20 cellular contexts compared by ENCODE assay signal in the genomic region with DNA sequence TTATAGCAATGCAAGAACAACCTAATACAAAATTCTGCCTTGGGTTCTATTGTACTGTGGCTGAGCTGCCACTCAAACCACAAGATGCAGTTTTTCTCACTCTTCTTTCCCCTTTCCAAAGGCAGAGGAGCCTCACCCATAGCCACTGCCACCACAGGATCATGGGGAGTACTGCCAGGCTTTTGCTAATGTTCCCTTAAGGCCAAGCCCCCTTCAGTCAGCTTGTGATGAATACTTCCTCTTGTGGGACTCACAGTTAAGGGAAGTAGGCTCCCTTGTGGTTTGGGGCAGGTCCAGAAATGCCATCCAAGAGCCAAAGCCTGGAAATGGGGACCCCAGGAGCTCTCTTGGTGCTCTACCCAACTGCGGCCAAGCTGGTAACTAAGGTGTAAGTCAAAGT.
A peak's percentile ranks its signal among the peaks of the same experiment; 100 is the strongest.
DNase-seq lines count a peak whose midpoint lies in the region; ATAC-seq, FAIRE-seq and TF ChIP-seq lines count a peak whose summit lies in the region.
"Had no signal": no experiment of that assay in that cellular context is flagged by ENCODE, and none has a peak within 500 bp of the region (broad histone marks: within the 10 kb centered on the region; RNA-seq: fewer than 3 reads in every experiment).

No MANE protein-coding gene starts in this region.

- H3K4me1 ChIP-seq in SJCRH30, result no peaks in the 10 kb centered on the region
- H3K4me1 ChIP-seq in gastroesophageal sphincter, result no peaks in the 10 kb centered on the region
- no peaks in the 10 kb centered on the region for H3K4me1 ChIP-seq in kidney (ENCODE audit: control insufficient read depth in 1 of 2, insufficient read depth in 1 of 2, low read depth in 1 of 2, low read length in 2 of 2)
- H3K4me1 ChIP-seq: stomach had no signal

- no peaks in the 10 kb centered on the region for H3K4me1 Mint-ChIP-seq in stimulated activated effector memory CD8-positive, alpha-beta T cell treated with anti-CD3 and anti-CD28 coated beads, Interleukin-12 subunit alpha, Interleukin-12 subunit beta, amount 100 ng/mL, for 72 hours
- H3K4me1 Mint-ChIP-seq: natural killer cell had no signal

- DNase-seq in A172 (ENCODE audit: low spot score) (peak; percentile 53), H54 (ENCODE audit: insufficient read length, low spot score) (peak; percentile 7), SJCRH30 (peak; percentile 16 to 45), NAMALWA (ENCODE audit: low spot score) (no peak), kidney (no peak)
- DNase-seq in stimulated activated effector memory CD8-positive, alpha-beta T cell treated with anti-CD3 and anti-CD28 coated beads, Interleukin-12 subunit alpha, Interleukin-12 subunit beta, amount 100 ng/mL, for 72 hours (ENCODE audit: low spot score in 2 of 2), result no peak
- DNase-seq: activated CD4-positive, alpha-beta T cell treated with anti-CD3 and anti-CD28 coated beads for 4 hours; activated naive CD4-positive, alpha-beta T cell treated with anti-CD3 and anti-CD28 coated beads, Interleukin-2, amount 50 U/mL, for 16 hours; Calu3; effector CD8-positive, alpha-beta T cell; natural killer cell; NCI-H1930; NCI-H524; stomach; T-helper 1 cell had no signal

- peak; percentile 46 for ATAC-seq in gastroesophageal sphincter
- ATAC-seq in stimulated activated effector memory CD8-positive, alpha-beta T cell treated with anti-CD3 and anti-CD28 coated beads, Interleukin-12 subunit alpha, Interleukin-12 subunit beta, amount 100 ng/mL, for 72 hours, result no peak
- no peak for ATAC-seq in HG02970 (IDR thresholded peaks at IDR 0.05; ENCODE audit: low FRiP score, unreplicated experiment)
- ATAC-seq: natural killer cell had no signal

- H3K36me3 Mint-ChIP-seq in stimulated activated effector memory CD8-positive, alpha-beta T cell treated with anti-CD3 and anti-CD28 coated beads, Interleukin-12 subunit alpha, Interleukin-12 subunit beta, amount 100 ng/mL, for 72 hours, result no peaks in the 10 kb centered on the region
- H3K36me3 Mint-ChIP-seq: natural killer cell had no signal

- H3K4me3 ChIP-seq in SJCRH30, result no peak overlapping the region
- no peak overlapping the region for H3K4me3 ChIP-seq in gastroesophageal sphincter
- H3K4me3 ChIP-seq in kidney (ENCODE audit: low read length in 2 of 2), result no peak overlapping the region
- H3K4me3 ChIP-seq: cardiac muscle cell, stomach had no signal

- 100% methylated on average over 1 of the region's 1 CpG; no CpG with 5 or more reads in 1 of the 2 donors for WGBS in gastroesophageal sphincter (ENCODE audit: low coverage in 1 of 2), 2 donors

- TF ChIP-seq POLR2A in H54 (IDR thresholded peaks at IDR 0.05; ENCODE audit: low read depth, low read length) (no peak), gastroesophageal sphincter (IDR thresholded peaks at IDR 0.05) (no peak)

- H3K27me3 ChIP-seq in SJCRH30, result no peaks in the 10 kb centered on the region
- no peaks in the 10 kb centered on the region for H3K27me3 ChIP-seq in gastroesophageal sphincter
- H3K27me3 ChIP-seq: cardiac muscle cell, stomach had no signal

- H3K9ac ChIP-seq in kidney (ENCODE audit: low read length in 2 of 2), result no peak overlapping the region

- H3K27ac ChIP-seq in SJCRH30, result no peak overlapping the region
- no peak overlapping the region for H3K27ac ChIP-seq in gastroesophageal sphincter
- H3K27ac ChIP-seq in kidney (ENCODE audit: low read depth in 2 of 2, low read length in 2 of 2), result no peak overlapping the region
- H3K27ac ChIP-seq: cardiac muscle cell, stomach had no signal

- no peak overlapping the region for H3K4me3 Mint-ChIP-seq in stimulated activated effector memory CD8-positive, alpha-beta T cell treated with anti-CD3 and anti-CD28 coated beads, Interleukin-12 subunit alpha, Interleukin-12 subunit beta, amount 100 ng/mL, for 72 hours
- H3K4me3 Mint-ChIP-seq: natural killer cell had no signal

- H3K27ac Mint-ChIP-seq in stimulated activated effector memory CD8-positive, alpha-beta T cell treated with anti-CD3 and anti-CD28 coated beads, Interleukin-12 subunit alpha, Interleukin-12 subunit beta, amount 100 ng/mL, for 72 hours, result no peak overlapping the region
- H3K27ac Mint-ChIP-seq: natural killer cell, progenitor cell of endocrine pancreas had no signal

- FAIRE-seq in H54 (lab: Jason Lieb, UNC), result peak; percentile 57
- no peak for FAIRE-seq in kidney (lab: Jason Lieb, UNC)
- FAIRE-seq: GM18507 had no signal

- no peak for TF ChIP-seq EP300 in gastroesophageal sphincter (IDR thresholded peaks at IDR 0.05)

- intact Hi-C loops in kidney (cut with DNase I), result no loop called here

- TF ChIP-seq CTCF in gastroesophageal sphincter (IDR thresholded peaks at IDR 0.05), result no peak
- no peak for TF ChIP-seq CTCF in kidney (IDR thresholded peaks at IDR 0.05; ENCODE audit: borderline replicate concordance, extremely low read depth, insufficient read depth)

- peaks cover 3% of the 10 kb centered on the region for H3K9me3 Mint-ChIP-seq in stimulated activated effector memory CD8-positive, alpha-beta T cell treated with anti-CD3 and anti-CD28 coated beads, Interleukin-12 subunit alpha, Interleukin-12 subunit beta, amount 100 ng/mL, for 72 hours

- no peaks in the 10 kb centered on the region for H3K36me3 ChIP-seq in SJCRH30
- no peaks in the 10 kb centered on the region for H3K36me3 ChIP-seq in gastroesophageal sphincter
- H3K36me3 ChIP-seq in kidney (ENCODE audit: control insufficient read depth in 1 of 2, insufficient read depth in 2 of 2, low read length in 2 of 2), result no peaks in the 10 kb centered on the region
- H3K36me3 ChIP-seq: cardiac muscle cell, stomach had no signal

- H3K9me3 ChIP-seq in SJCRH30 (replicated peaks) (no peaks in the 10 kb centered on the region), gastroesophageal sphincter (peaks cover 0 to 10% (median 0%) of the 10 kb centered on the region in 3 donors), kidney (ENCODE audit: control insufficient read depth in 1 of 2, low read length in 2 of 2) (no peaks in the 10 kb centered on the region)

Comparison
In these comparisons a context has a peak if more than half of its experiments do, and no peak if none do; other contexts are left out.
1. DNase-seq: peak in A172 (single experiment), H54 (single experiment) and SJCRH30 (2 of 2); none in stimulated activated effector memory CD8-positive, alpha-beta T cell treated with anti-CD3 and anti-CD28 coated beads, Interleukin-12 subunit alpha, Interleukin-12 subunit beta, amount 100 ng/mL, for 72 hours (0 of 2), NAMALWA (single experiment) and kidney (single experiment).